23 cellular contexts compared by ENCODE assay signal in the genomic region with DNA sequence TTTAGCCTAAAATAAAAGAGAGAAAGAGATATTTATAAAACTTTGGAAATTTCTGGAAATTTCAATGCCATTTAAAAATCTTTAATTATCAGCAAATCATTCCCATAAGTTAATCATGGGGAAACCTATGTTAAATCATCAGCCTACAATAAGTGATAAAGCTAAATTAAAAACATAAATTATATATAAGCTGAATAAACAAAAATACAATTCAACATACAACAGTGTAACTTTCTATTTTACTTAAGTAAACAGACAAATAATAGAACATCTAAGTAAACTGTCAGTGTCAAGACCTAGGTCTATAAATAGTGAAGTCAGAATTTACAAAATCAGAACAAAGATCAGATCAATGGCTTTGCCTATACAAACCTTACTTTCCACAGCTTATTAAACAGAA. TPM values are rescaled to one million over a fixed set of nuclear protein-coding genes. Genes with fewer than 3 reads are reported as not detected.
DNase-seq lines count a peak whose midpoint lies in the region; ATAC-seq, FAIRE-seq and TF ChIP-seq lines count a peak whose summit lies in the region.
"Had no signal": no experiment of that assay in that cellular context is flagged by ENCODE, and none has a peak within 500 bp of the region (broad histone marks: within the 10 kb centered on the region; RNA-seq: fewer than 3 reads in every experiment).

No MANE protein-coding gene starts in this region.

- TF ChIP-seq CTCF in type B pancreatic cell (conservative IDR thresholded peaks at IDR 0.05) (no peak), SK-N-SH (IDR thresholded peaks at IDR 0.05) (no peak)

- peaks cover 9% of the 10 kb centered on the region for H3F3A ChIP-seq in SK-N-SH (replicated peaks; ENCODE audit: insufficient read depth)

- peaks cover 36% of the 10 kb centered on the region for H3K36me3 Mint-ChIP-seq in activated CD8-positive, alpha-beta memory T cell treated with anti-CD3 and anti-CD28 coated beads, Interleukin-2, amount 10 ng/mL, durations not matched to agents 7 days and 5 days
- peaks cover 19% of the 10 kb centered on the region for H3K36me3 Mint-ChIP-seq in type B pancreatic cell

- H3K27me3 ChIP-seq in SK-N-SH (ENCODE audit: insufficient read depth), result no peaks in the 10 kb centered on the region
- H3K27me3 ChIP-seq: BLaER1, MG63, SJCRH30 had no signal

- no peaks in the 10 kb centered on the region for H4K20me1 ChIP-seq in SK-N-SH (ENCODE audit: insufficient read depth)
- H4K20me1 ChIP-seq: BLaER1 had no signal

- DNase-seq in activated CD8-positive, alpha-beta memory T cell treated with anti-CD3 and anti-CD28 coated beads, Interleukin-2, amount 10 ng/mL, durations not matched to agents 7 days and 5 days, result no peak
- no peak for DNase-seq in activated CD8-positive, alpha-beta memory T cell treated with anti-CD3 and anti-CD28 coated beads, Interleukin-2, amount 50 U/mL, for 4 hours
- DNase-seq in RCC 7860 (ENCODE audit: low spot score) (no peak), type B pancreatic cell (ENCODE audit: extremely low spot score, unreplicated experiment) (no peak), SK-N-SH (no peak), NCI-H69 (lab: John Stamatoyannopoulos, UW) (no peak)
- DNase-seq: CD4-positive, CD25-positive, alpha-beta regulatory T cell; DMS53; HCEC 1CT; KG1; MG63; NCI-H1694; NCI-H2029 treated with DMSO at 0.1 percent for 48 hours; NCI-H446 treated with DMSO at 0.1 percent for 48 hours; NCI-H526; SJCRH30; T-cell had no signal

- no peaks in the 10 kb centered on the region for H3K9me3 ChIP-seq in SK-N-SH
- H3K9me3 ChIP-seq: BLaER1, MG63, SJCRH30 had no signal

- no peaks in the 10 kb centered on the region for H3K9me3 Mint-ChIP-seq in activated CD8-positive, alpha-beta memory T cell treated with anti-CD3 and anti-CD28 coated beads, Interleukin-2, amount 10 ng/mL, durations not matched to agents 7 days and 5 days (ENCODE audit: low read depth)
- H3K9me3 Mint-ChIP-seq in type B pancreatic cell, result no peaks in the 10 kb centered on the region
- H3K9me3 Mint-ChIP-seq: CD4-positive, CD25-positive, alpha-beta regulatory T cell; T-cell had no signal

- peak; percentile 24 for FAIRE-seq in RCC 7860 (lab: Jason Lieb, UNC)
- peak; percentile 76 for FAIRE-seq in islet of Langerhans (lab: Jason Lieb, UNC)
- FAIRE-seq: H1, HTR-8/SVneo had no signal

- no peak for ATAC-seq in activated CD8-positive, alpha-beta memory T cell treated with anti-CD3 and anti-CD28 coated beads, Interleukin-2, amount 10 ng/mL, durations not matched to agents 7 days and 5 days
- ATAC-seq in HG02798 (IDR thresholded peaks at IDR 0.05; ENCODE audit: poor library complexity, unreplicated experiment), result no peak
- ATAC-seq: T-cell had no signal

- H3K4me2 ChIP-seq in SK-N-SH, result no peak overlapping the region
- H3K4me2 ChIP-seq: BLaER1 had no signal

- H3K36me3 ChIP-seq in SK-N-SH (replicated peaks in 1 of 2; ENCODE audit: control insufficient read depth in 1 of 2, insufficient read depth in 2 of 2, low read length in 1 of 2), result peaks cover 35 to 38% of the 10 kb centered on the region in 2 experiments

- H3K27ac ChIP-seq in SK-N-SH (ENCODE audit: low read depth in 2 of 2, low read length in 1 of 2), result no peak overlapping the region
- H3K27ac ChIP-seq: 22Rv1, BLaER1, SJCRH30 had no signal

- no peak for TF ChIP-seq EP300 in SK-N-SH (IDR thresholded peaks at IDR 0.05; ENCODE audit: borderline replicate concordance in 1 of 2, low read depth in 1 of 2, low read length in 1 of 2)

- no peaks in the 10 kb centered on the region for H3K27me3 Mint-ChIP-seq in activated CD8-positive, alpha-beta memory T cell treated with anti-CD3 and anti-CD28 coated beads, Interleukin-2, amount 10 ng/mL, durations not matched to agents 7 days and 5 days
- H3K27me3 Mint-ChIP-seq in type B pancreatic cell, result no peaks in the 10 kb centered on the region
- H3K27me3 Mint-ChIP-seq: CD4-positive, CD25-positive, alpha-beta regulatory T cell; T-cell had no signal

- H3K4me3 Mint-ChIP-seq in activated CD8-positive, alpha-beta memory T cell treated with anti-CD3 and anti-CD28 coated beads, Interleukin-2, amount 10 ng/mL, durations not matched to agents 7 days and 5 days, result no peak overlapping the region
- no peak overlapping the region for H3K4me3 Mint-ChIP-seq in type B pancreatic cell
- H3K4me3 Mint-ChIP-seq: CD4-positive, CD25-positive, alpha-beta regulatory T cell; T-cell had no signal

- H3K9ac ChIP-seq in SK-N-SH, result no peak overlapping the region
- H3K9ac ChIP-seq: BLaER1 had no signal

- H3K27ac Mint-ChIP-seq in activated CD8-positive, alpha-beta memory T cell treated with anti-CD3 and anti-CD28 coated beads, Interleukin-2, amount 10 ng/mL, durations not matched to agents 7 days and 5 days, result peak overlapping the region; percentile 22
- H3K27ac Mint-ChIP-seq in type B pancreatic cell, result peak overlapping the region; percentile 82

- TF ChIP-seq RAD21 in SK-N-SH (IDR thresholded peaks at IDR 0.05; ENCODE audit: low read length), result no peak

- H3K4me1 Mint-ChIP-seq in activated CD8-positive, alpha-beta memory T cell treated with anti-CD3 and anti-CD28 coated beads, Interleukin-2, amount 10 ng/mL, durations not matched to agents 7 days and 5 days, result peaks cover 2% of the 10 kb centered on the region
- peaks cover 6% of the 10 kb centered on the region for H3K4me1 Mint-ChIP-seq in type B pancreatic cell (ENCODE audit: unreplicated experiment)

- CTCF ChIA-PET in activated CD8-positive, alpha-beta memory T cell treated with anti-CD3 and anti-CD28 coated beads, Interleukin-2, amount 10 ng/mL, durations not matched to agents 7 days and 5 days (lab: Charles Lee), result interaction anchor here (0.7 to 1.4 kb wide), 4 partner anchors 15 to 201 kb away, joined by 3 read pairs; no protein-coding TSS in a partner anchor
- CTCF ChIA-PET in SK-N-SH (lab: Yijun Ruan, JAX), result interaction anchor here (1.0 to 3.8 kb wide), 2 partner anchors 10 to 24 kb away, joined by 3 to 17 read pairs; no protein-coding TSS in a partner anchor

- no peaks in the 10 kb centered on the region for H3K4me1 ChIP-seq in SK-N-SH (ENCODE audit: control insufficient read depth in 1 of 2, insufficient read depth in 2 of 2, low read depth in 1 of 2, low read length in 1 of 2)
- H3K4me1 ChIP-seq: BLaER1, SJCRH30 had no signal

- H2AFZ ChIP-seq in SK-N-SH (ENCODE audit: low read depth), result no peak overlapping the region

- no peak overlapping the region for H3K4me3 ChIP-seq in SK-N-SH (ENCODE audit: low read depth in 2 of 2, low read length in 1 of 2)
- H3K4me3 ChIP-seq: BLaER1, MG63, SJCRH30 had no signal

- POLR2A ChIA-PET in SK-N-SH (lab: Yijun Ruan, JAX), result no interaction called here

- no peaks in the 10 kb centered on the region for H3K79me2 ChIP-seq in SK-N-SH (ENCODE audit: insufficient read depth)

- no peaks in the 10 kb centered on the region for H3K9me2 ChIP-seq in SK-N-SH

TF ChIP-seq in SK-N-SH, 30 proteins besides CTCF, POLR2A, EP300 and RAD21:
- no peak for TF ChIP-seq GATA2 (CRISPR knock-in tag; IDR thresholded peaks at IDR 0.05)
- no peak for TF ChIP-seq RXRA (IDR thresholded peaks at IDR 0.05; ENCODE audit: borderline replicate concordance, low read depth)
- TF ChIP-seq, protein P1, sequence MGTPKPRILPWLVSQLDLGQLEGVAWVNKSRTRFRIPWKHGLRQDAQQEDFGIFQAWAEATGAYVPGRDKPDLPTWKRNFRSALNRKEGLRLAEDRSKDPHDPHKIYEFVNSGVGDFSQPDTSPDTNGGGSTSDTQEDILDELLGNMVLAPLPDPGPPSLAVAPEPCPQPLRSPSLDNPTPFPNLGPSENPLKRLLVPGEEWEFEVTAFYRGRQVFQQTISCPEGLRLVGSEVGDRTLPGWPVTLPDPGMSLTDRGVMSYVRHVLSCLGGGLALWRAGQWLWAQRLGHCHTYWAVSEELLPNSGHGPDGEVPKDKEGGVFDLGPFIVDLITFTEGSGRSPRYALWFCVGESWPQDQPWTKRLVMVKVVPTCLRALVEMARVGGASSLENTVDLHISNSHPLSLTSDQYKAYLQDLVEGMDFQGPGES (IDR thresholded peaks at IDR 0.05; ENCODE audit: low read depth, low read length), result no peak
- TF ChIP-seq, protein P2, sequence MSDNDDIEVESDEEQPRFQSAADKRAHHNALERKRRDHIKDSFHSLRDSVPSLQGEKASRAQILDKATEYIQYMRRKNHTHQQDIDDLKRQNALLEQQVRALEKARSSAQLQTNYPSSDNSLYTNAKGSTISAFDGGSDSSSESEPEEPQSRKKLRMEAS (IDR thresholded peaks at IDR 0.05; ENCODE audit: low read depth), result no peak
- TF ChIP-seq, protein P3, sequence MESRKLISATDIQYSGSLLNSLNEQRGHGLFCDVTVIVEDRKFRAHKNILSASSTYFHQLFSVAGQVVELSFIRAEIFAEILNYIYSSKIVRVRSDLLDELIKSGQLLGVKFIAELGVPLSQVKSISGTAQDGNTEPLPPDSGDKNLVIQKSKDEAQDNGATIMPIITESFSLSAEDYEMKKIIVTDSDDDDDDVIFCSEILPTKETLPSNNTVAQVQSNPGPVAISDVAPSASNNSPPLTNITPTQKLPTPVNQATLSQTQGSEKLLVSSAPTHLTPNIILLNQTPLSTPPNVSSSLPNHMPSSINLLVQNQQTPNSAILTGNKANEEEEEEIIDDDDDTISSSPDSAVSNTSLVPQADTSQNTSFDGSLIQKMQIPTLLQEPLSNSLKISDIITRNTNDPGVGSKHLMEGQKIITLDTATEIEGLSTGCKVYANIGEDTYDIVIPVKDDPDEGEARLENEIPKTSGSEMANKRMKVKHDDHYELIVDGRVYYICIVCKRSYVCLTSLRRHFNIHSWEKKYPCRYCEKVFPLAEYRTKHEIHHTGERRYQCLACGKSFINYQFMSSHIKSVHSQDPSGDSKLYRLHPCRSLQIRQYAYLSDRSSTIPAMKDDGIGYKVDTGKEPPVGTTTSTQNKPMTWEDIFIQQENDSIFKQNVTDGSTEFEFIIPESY (IDR thresholded peaks at IDR 0.05; ENCODE audit: borderline replicate concordance, low read depth), result no peak
- TF ChIP-seq ELF1 (IDR thresholded peaks at IDR 0.05), result no peak
- TF ChIP-seq EZH2phosphoT487 (IDR thresholded peaks at IDR 0.05; ENCODE audit: borderline replicate concordance, low read depth), result no peak
- TF ChIP-seq RCOR1 (IDR thresholded peaks at IDR 0.05; ENCODE audit: low read length), result no peak
- TF ChIP-seq GABPA (IDR thresholded peaks at IDR 0.05; ENCODE audit: low read depth), result no peak
- no peak for TF ChIP-seq SIN3A (IDR thresholded peaks at IDR 0.05; ENCODE audit: borderline replicate concordance, low read depth, low read length)
- no peak for TF ChIP-seq POLR2AphosphoS5 (IDR thresholded peaks at IDR 0.05; ENCODE audit: low read depth, low read length)
- TF ChIP-seq CHD2 (IDR thresholded peaks at IDR 0.05; ENCODE audit: low read length, partially characterized antibody), result no peak
- no peak for TF ChIP-seq SMC3 (IDR thresholded peaks at IDR 0.05; ENCODE audit: low read depth, low read length)

RNA-seq across cellular contexts. Expression of gene EPRS1, which starts 57.5 kb away (rescaled TPM):
- total RNA-seq in activated CD8-positive, alpha-beta memory T cell treated with anti-CD3 and anti-CD28 coated beads, Interleukin-2, amount 10 ng/mL, durations not matched to agents 7 days and 5 days, result 100 to 1,000 TPM; 100 to 144 TPM
- total RNA-seq in type B pancreatic cell (ENCODE audit: low replicate concordance), result 99.6 and 116 TPM in 2 replicates
- 23.4 and 28.2 TPM in 2 replicates for polyA plus RNA-seq in SK-N-SH (2012; rRNA removed)
- 29.1 and 32.5 TPM in 2 replicates for polyA plus RNA-seq in SK-N-SH (2012; cell fraction: cytosol; rRNA removed)
- 24.2 and 37.9 TPM in 2 replicates for polyA plus RNA-seq in SK-N-SH (2012; cell fraction: nucleus; rRNA removed)
